25 cellular contexts compared by ENCODE assay signal in the genomic region with DNA sequence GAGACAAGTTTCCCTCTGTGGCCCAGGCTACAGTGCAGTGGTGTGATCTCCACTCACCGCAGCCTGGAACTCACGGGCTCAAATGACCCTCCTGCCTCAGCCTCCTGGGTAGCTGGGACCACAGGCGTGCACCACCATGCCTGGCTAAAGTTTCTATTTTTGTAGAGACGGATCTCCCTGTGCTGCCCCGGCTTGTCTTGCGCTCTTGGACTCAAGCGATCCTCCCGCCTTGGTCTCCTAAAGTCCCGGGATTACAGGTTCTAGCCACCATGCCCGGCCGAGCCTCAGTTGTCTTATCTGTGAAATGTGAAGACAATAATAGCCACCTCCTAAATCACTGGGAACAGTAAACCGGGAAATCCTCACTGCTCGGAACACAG.
DNase-seq lines count a peak whose midpoint lies in the region; ATAC-seq, FAIRE-seq and TF ChIP-seq lines count a peak whose summit lies in the region.
"Had no signal": no experiment of that assay in that cellular context is flagged by ENCODE, and none has a peak within 500 bp of the region (broad histone marks: within the 10 kb centered on the region; RNA-seq: fewer than 3 reads in every experiment).

No MANE protein-coding gene starts in this region.

- TF ChIP-seq CTCF in right lobe of liver (IDR thresholded peaks at IDR 0.05) (no peak), HepG2 (CRISPR knock-in tag; IDR thresholded peaks at IDR 0.05) (no peak)

- BruUV-seq in HepG2 (replicated peaks; lab: Mats Ljungman, UMichigan), result no TSS peak

- H3K36me3 ChIP-seq in right lobe of liver, result no peaks in the 10 kb centered on the region
- no peaks in the 10 kb centered on the region for H3K36me3 ChIP-seq in HepG2 (replicated peaks in 1 of 2; ENCODE audit: control insufficient read depth in 1 of 2, insufficient read depth in 2 of 2, low read length in 2 of 2)
- H3K36me3 ChIP-seq: ascending aorta had no signal

- peak; percentile 15 for DNase-seq in activated CD4-positive, CD25-positive, alpha-beta regulatory T cell treated with anti-CD3 and anti-CD28 coated beads, Interleukin-2, amount 50 U/mL, for 72 hours
- no peak for DNase-seq in activated CD4-positive, CD25-positive, alpha-beta regulatory T cell (lab: John Stamatoyannopoulos, UW)
- peak in 2 of 3 donors; percentile 30 to 37 for DNase-seq in right lobe of liver
- no peak for DNase-seq in HepG2 (ENCODE audit: low spot score)
- peak; percentile 81 for DNase-seq in mesenteric fat pad (ENCODE audit: low spot score)
- DNase-seq in SIG-M5 treated with dmso at 0.1 percent for 504 hours (lab: John Stamatoyannopoulos, UW; ENCODE audit: unreplicated experiment), result no peak
- DNase-seq: activated CD4-positive, alpha-beta T cell treated with anti-CD3 and anti-CD28 coated beads for 36 hours; activated naive CD4-positive, alpha-beta T cell; central memory CD4-positive, alpha-beta T cell; DMS79 treated with DMSO at 0.1 percent for 48 hours; foreskin keratinocyte; immature natural killer cell; Karpas-422; NCI-H1694 treated with DMSO at 0.1 percent for 48 hours; NCI-H2171 treated with DMSO at 0.1 percent for 48 hours; NCI-H526; nucleus accumbens; testis had no signal

- CTCF ChIA-PET in HepG2 (lab: Yijun Ruan, JAX; ENCODE audit: low intra/inter-chr PET ratio, low total read pairs), result no interaction called here

- H3K27ac ChIP-seq in right lobe of liver, result no peak overlapping the region
- H3K27ac ChIP-seq in HepG2 (ENCODE audit: extremely low read length, insufficient read depth, low read length), result no peak overlapping the region
- H3K27ac ChIP-seq: ascending aorta, foreskin keratinocyte, hepatocyte, testis had no signal

- WGBS in right lobe of liver (ENCODE audit: insufficient coverage, low coverage, low lambda C conversion rate, missing lambda C conversion rate), result 94% methylated on average over 10 of the region's 13 CpGs
- WGBS in HepG2 (ENCODE audit: low lambda C conversion rate), result 89% methylated on average over 13 of the region's 13 CpGs

- TF ChIP-seq EP300 in HepG2 (IDR thresholded peaks at IDR 0.05; ENCODE audit: low read depth in 2 of 2, low read length in 2 of 2) (no peak), HepG2 (CRISPR knock-in tag; IDR thresholded peaks at IDR 0.05; ENCODE audit: borderline replicate concordance) (no peak)

- no peak for FAIRE-seq in HepG2 (lab: Jason Lieb, UNC)
- FAIRE-seq: GM12878 had no signal

- intact Hi-C loops in right lobe of liver (cut with DNase I), result no loop called here
- intact Hi-C loops in HepG2 (cut with micrococcal nuclease; ENCODE audit: unreplicated experiment), result loop anchor here (10.0 kb wide), 1 partner anchor 47 kb away; no protein-coding TSS in a partner anchor

- H3K9me3 ChIP-seq in right lobe of liver (no peaks in the 10 kb centered on the region), HepG2 (ENCODE audit: low read length) (no peaks in the 10 kb centered on the region)
- H3K9me3 ChIP-seq: ascending aorta, mucosa of descending colon, testis had no signal

- no peak overlapping the region for H3K9ac ChIP-seq in HepG2 (ENCODE audit: insufficient read depth, low read depth, low read length)

- H2AFZ ChIP-seq in HepG2 (ENCODE audit: low read length), result no peak overlapping the region
- H2AFZ ChIP-seq: hepatocyte had no signal

- H4K20me1 ChIP-seq in HepG2 (ENCODE audit: insufficient read depth, low read length), result no peaks in the 10 kb centered on the region

- no peak for TF ChIP-seq RAD21 in HepG2 (CRISPR knock-in tag; IDR thresholded peaks at IDR 0.05)

- H3K27me3 ChIP-seq in right lobe of liver, result no peaks in the 10 kb centered on the region
- H3K27me3 ChIP-seq in HepG2 (ENCODE audit: control insufficient read depth in 1 of 2, insufficient read depth in 2 of 2, low read length in 2 of 2), result peaks cover 2 to 26% of the 10 kb centered on the region in 2 experiments; a peak in 3 of 5 replicates
- H3K27me3 ChIP-seq: ascending aorta, foreskin keratinocyte, hepatocyte, testis had no signal

- in situ Hi-C loops in HepG2 (cut with HindIII; ENCODE audit: extremely low pct_ligation_motif_present, low pct_unique_long_range_greater_than_20kb), result no loop called here

- H3K4me2 ChIP-seq in HepG2 (ENCODE audit: low read depth, low read length), result no peak overlapping the region
- H3K4me2 ChIP-seq: hepatocyte, smooth muscle cell had no signal

- POLR2A ChIA-PET in HepG2 (lab: Yijun Ruan, JAX), result no interaction called here

- TF ChIP-seq POLR2A in right lobe of liver (IDR thresholded peaks at IDR 0.05), result no peak
- TF ChIP-seq POLR2A in HepG2 (IDR thresholded peaks at IDR 0.05; ENCODE audit: insufficient read depth in 1 of 2, low read depth in 2 of 2, low read length in 2 of 2), result no peak

- H3K79me2 ChIP-seq in HepG2 (ENCODE audit: insufficient read depth, low read length), result no peaks in the 10 kb centered on the region
- H3K79me2 ChIP-seq: hepatocyte had no signal

- H3K4me3 ChIP-seq in right lobe of liver (no peak overlapping the region), HepG2 (replicated peaks in 1 of 3; ENCODE audit: insufficient read depth in 1 of 3, low read depth in 2 of 3, low read length in 3 of 3) (no peak overlapping the region)
- H3K4me3 ChIP-seq: ascending aorta, GM12878, hepatocyte, mucosa of descending colon, smooth muscle cell, testis had no signal

- ATAC-seq in right lobe of liver (no peak), HepG2 (no peak), GM18907 (IDR thresholded peaks at IDR 0.05; ENCODE audit: unreplicated experiment) (no peak), HG03521 (IDR thresholded peaks at IDR 0.05; ENCODE audit: unreplicated experiment) (no peak)
- ATAC-seq: activated CD4-positive, alpha-beta T cell treated with anti-CD3 and anti-CD28 coated beads for 36 hours; foreskin keratinocyte; GM12878; mucosa of descending colon had no signal

- H3K4me1 ChIP-seq in right lobe of liver (peaks cover 0 to 5% (median 0%) of the 10 kb centered on the region in 4 donors), HepG2 (ENCODE audit: insufficient read depth, low read length) (peaks cover 45% of the 10 kb centered on the region)

TF ChIP-seq in HepG2, 621 proteins besides CTCF, POLR2A, EP300 and RAD21:
- TF ChIP-seq ZFP37 (CRISPR knock-in tag; IDR thresholded peaks at IDR 0.05; ENCODE audit: borderline replicate concordance) (no peak), CCAR2 (optimal IDR thresholded peaks at IDR 0.05; ENCODE audit: low read depth, low read length) (no peak), ZNF761 (CRISPR knock-in tag; conservative IDR thresholded peaks at IDR 0.05) (no peak), THRA (CRISPR knock-in tag; IDR thresholded peaks at IDR 0.05; ENCODE audit: borderline replicate concordance) (no peak)

Comparison
In these comparisons a context has a peak if more than half of its experiments do, and no peak if none do; other contexts are left out.
1. DNase-seq: peak in activated CD4-positive, CD25-positive, alpha-beta regulatory T cell treated with anti-CD3 and anti-CD28 coated beads, Interleukin-2, amount 50 U/mL, for 72 hours (single experiment), right lobe of liver (2 of 3) and mesenteric fat pad (single experiment); none in activated CD4-positive, CD25-positive, alpha-beta regulatory T cell (0 of 4), HepG2 (single experiment) and SIG-M5 treated with dmso at 0.1 percent for 504 hours (single experiment).